ENCODE assay signal across 21 cellular contexts in the genomic region with DNA sequence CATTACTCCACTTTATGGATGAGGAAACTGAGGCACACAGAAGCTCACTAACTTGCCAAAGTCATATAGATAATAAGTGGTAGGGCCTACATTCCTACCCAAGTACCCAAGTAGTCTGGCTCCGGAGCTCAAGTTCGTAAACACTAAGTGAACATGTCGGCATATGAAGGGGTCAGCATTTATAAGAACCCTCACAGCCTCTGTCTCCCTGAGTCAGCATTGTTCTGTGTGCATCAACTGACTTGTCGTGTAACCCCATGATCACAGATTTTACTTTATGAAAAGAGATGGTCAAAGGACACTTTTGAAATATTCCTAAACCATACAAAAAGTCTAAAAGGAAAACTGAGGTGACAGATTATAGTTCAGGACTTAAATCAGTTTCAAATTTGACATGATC.
DNase-seq lines count a peak whose midpoint lies in the region; ATAC-seq, FAIRE-seq and TF ChIP-seq lines count a peak whose summit lies in the region.
"Had no signal": no experiment of that assay in that cellular context is flagged by ENCODE, and none has a peak within 500 bp of the region (broad histone marks: within the 10 kb centered on the region; RNA-seq: fewer than 3 reads in every experiment).

No MANE protein-coding gene starts in this region.

- no peaks in the 10 kb centered on the region for H3K4me1 ChIP-seq in HepG2 (ENCODE audit: insufficient read depth, low read length)
- no peaks in the 10 kb centered on the region for H3K4me1 ChIP-seq in right lobe of liver
- no peaks in the 10 kb centered on the region for H3K4me1 ChIP-seq in psoas muscle

- no peaks in the 10 kb centered on the region for H3K9me3 Mint-ChIP-seq in nephron
- H3K9me3 Mint-ChIP-seq: CD8-positive, alpha-beta memory T cell had no signal

- TF ChIP-seq POLR2A in HepG2 (IDR thresholded peaks at IDR 0.05; ENCODE audit: insufficient read depth in 1 of 2, low read depth in 2 of 2, low read length in 2 of 2), result no peak
- TF ChIP-seq POLR2A in right lobe of liver (IDR thresholded peaks at IDR 0.05), result no peak

- BruUV-seq in HepG2 (replicated peaks; lab: Mats Ljungman, UMichigan), result no TSS peak

- no peak overlapping the region for H3K9ac ChIP-seq in HepG2 (ENCODE audit: insufficient read depth, low read depth, low read length)

- intact Hi-C loops in HepG2 (cut with micrococcal nuclease; ENCODE audit: unreplicated experiment) (no loop called here), right lobe of liver (cut with DNase I) (no loop called here), dorsolateral prefrontal cortex (cut with DNase I) (loop anchor here in 1 of 2 donors (5.0 to 10.0 kb wide), 2 partner anchors 40 to 512 kb away; no protein-coding TSS in a partner anchor), psoas muscle (cut with DNase I) (no loop called here)

- H3K27ac Mint-ChIP-seq in nephron, result peak overlapping the region; percentile 84 to 98 (median 98)
- H3K27ac Mint-ChIP-seq: CD8-positive, alpha-beta memory T cell had no signal

- no peak overlapping the region for H2AFZ ChIP-seq in HepG2 (ENCODE audit: low read length)

- no peak for TF ChIP-seq RAD21 in HepG2 (CRISPR knock-in tag; IDR thresholded peaks at IDR 0.05)

- DNase-seq in HepG2 (ENCODE audit: low spot score), result no peak
- no peak for DNase-seq in right lobe of liver
- DNase-seq in dorsolateral prefrontal cortex, result no peak
- DNase-seq in Ammon's horn (ENCODE audit: low spot score), result no peak
- DNase-seq in psoas muscle, result no peak
- no peak for DNase-seq in amygdala (lab: John Stamatoyannopoulos, UW)
- DNase-seq: AML-193; Calu3; CD8-positive, alpha-beta memory T cell; DMS153; MG63; NCI-H1048; NCI-H1417 treated with DMSO at 0.1 percent for 48 hours; NCI-H187 treated with DMSO at 0.1 percent for 48 hours; SIG-M5 had no signal

- no peak for TF ChIP-seq CTCF in HepG2 (CRISPR knock-in tag; IDR thresholded peaks at IDR 0.05)
- no peak for TF ChIP-seq CTCF in right lobe of liver (IDR thresholded peaks at IDR 0.05)
- no peak for TF ChIP-seq CTCF in dorsolateral prefrontal cortex (IDR thresholded peaks at IDR 0.05 in 54 of 56, conservative IDR thresholded peaks at IDR 0.05 in 2 of 56; ENCODE audit: low read depth in 1 of 56, partially characterized antibody in 56 of 56)
- TF ChIP-seq CTCF in nephron (IDR thresholded peaks at IDR 0.05; ENCODE audit: unreplicated experiment in 3 of 3), result no peak
- no peak for TF ChIP-seq CTCF in psoas muscle (IDR thresholded peaks at IDR 0.05)

- H3K4me1 Mint-ChIP-seq in nephron, result peaks cover 67% of the 10 kb centered on the region
- H3K4me1 Mint-ChIP-seq: CD8-positive, alpha-beta memory T cell had no signal

- no peaks in the 10 kb centered on the region for H4K20me1 ChIP-seq in HepG2 (ENCODE audit: insufficient read depth, low read length)

- no peaks in the 10 kb centered on the region for H3K79me2 ChIP-seq in HepG2 (ENCODE audit: insufficient read depth, low read length)

- H3K27ac ChIP-seq in HepG2 (ENCODE audit: extremely low read length, insufficient read depth, low read length) (no peak overlapping the region), right lobe of liver (no peak overlapping the region), dorsolateral prefrontal cortex (peak overlapping the region in 48 of 59 donors; percentile 3 to 89 (median 75)), psoas muscle (no peak overlapping the region)
- H3K27ac ChIP-seq: 22Rv1, C4-2B had no signal

- in situ Hi-C loops in HepG2 (cut with HindIII; ENCODE audit: extremely low pct_ligation_motif_present, low pct_unique_long_range_greater_than_20kb), result no loop called here

- no peak overlapping the region for H3K4me3 ChIP-seq in HepG2 (replicated peaks in 1 of 3; ENCODE audit: insufficient read depth in 1 of 3, low read depth in 2 of 3, low read length in 3 of 3)
- no peak overlapping the region for H3K4me3 ChIP-seq in right lobe of liver
- H3K4me3 ChIP-seq in dorsolateral prefrontal cortex, result no peak overlapping the region
- no peak overlapping the region for H3K4me3 ChIP-seq in psoas muscle
- H3K4me3 ChIP-seq: MG63 had no signal

- ATAC-seq in HepG2 (no peak), right lobe of liver (no peak), GM21717 (IDR thresholded peaks at IDR 0.05; ENCODE audit: unreplicated experiment) (no peak), psoas muscle (no peak)
- ATAC-seq: Panc1 had no signal

- WGBS in HepG2 (ENCODE audit: low lambda C conversion rate), result 50% methylated on average over 4 of the region's 4 CpGs
- WGBS in right lobe of liver (ENCODE audit: insufficient coverage, low coverage, low lambda C conversion rate, missing lambda C conversion rate), result 79% methylated on average over 4 of the region's 4 CpGs
- 95 to 97% (median 97%) methylated on average over 4 of the region's 4 CpGs for whole genome bisulfite sequencing in psoas muscle, 3 donors

- CTCF ChIA-PET in HepG2 (lab: Yijun Ruan, JAX; ENCODE audit: low intra/inter-chr PET ratio, low total read pairs), result no interaction called here

- no peak for FAIRE-seq in HepG2 (lab: Jason Lieb, UNC)
- FAIRE-seq: GM18507 had no signal

- H3K27me3 ChIP-seq in HepG2 (ENCODE audit: control insufficient read depth in 1 of 2, insufficient read depth in 2 of 2, low read length in 2 of 2) (no peaks in the 10 kb centered on the region), right lobe of liver (no peaks in the 10 kb centered on the region), dorsolateral prefrontal cortex (no peaks in the 10 kb centered on the region), psoas muscle (ENCODE audit: insufficient read depth in 3 of 3, low read length in 2 of 3) (no peaks in the 10 kb centered on the region)
- H3K27me3 ChIP-seq: MG63 had no signal

- TF ChIP-seq EP300 in HepG2 (IDR thresholded peaks at IDR 0.05; ENCODE audit: low read depth in 2 of 2, low read length in 2 of 2) (no peak), HepG2 (CRISPR knock-in tag; IDR thresholded peaks at IDR 0.05; ENCODE audit: borderline replicate concordance) (no peak)

- no peaks in the 10 kb centered on the region for H3K36me3 Mint-ChIP-seq in nephron (ENCODE audit: low read depth)
- H3K36me3 Mint-ChIP-seq: CD8-positive, alpha-beta memory T cell had no signal

- H3K9me3 ChIP-seq in HepG2 (ENCODE audit: low read length), result no peaks in the 10 kb centered on the region
- H3K9me3 ChIP-seq in right lobe of liver, result no peaks in the 10 kb centered on the region
- no peaks in the 10 kb centered on the region for H3K9me3 ChIP-seq in psoas muscle
- H3K9me3 ChIP-seq: MG63 had no signal

- POLR2A ChIA-PET in HepG2 (lab: Yijun Ruan, JAX), result no interaction called here

- no peak overlapping the region for H3K4me2 ChIP-seq in HepG2 (ENCODE audit: low read depth, low read length)

- H3K36me3 ChIP-seq in HepG2 (replicated peaks in 1 of 2; ENCODE audit: control insufficient read depth in 1 of 2, insufficient read depth in 2 of 2, low read length in 2 of 2), result no peaks in the 10 kb centered on the region
- H3K36me3 ChIP-seq in right lobe of liver, result no peaks in the 10 kb centered on the region
- no peaks in the 10 kb centered on the region for H3K36me3 ChIP-seq in psoas muscle (ENCODE audit: insufficient read depth in 1 of 2, low read depth in 1 of 2)
- H3K36me3 ChIP-seq: MG63 had no signal

- H3K4me3 Mint-ChIP-seq in nephron, result no peak overlapping the region
- H3K4me3 Mint-ChIP-seq: CD8-positive, alpha-beta memory T cell had no signal

- H3K27me3 Mint-ChIP-seq in nephron (ENCODE audit: low read depth), result no peaks in the 10 kb centered on the region

TF ChIP-seq in HepG2, 621 proteins besides CTCF, POLR2A, EP300 and RAD21:
- TF ChIP-seq CHD2 (IDR thresholded peaks at IDR 0.05; ENCODE audit: low read depth, low read length), result no peak
- peak; percentile 75 for TF ChIP-seq MAFF (IDR thresholded peaks at IDR 0.05; ENCODE audit: low read depth, low read length)
- TF ChIP-seq, protein P1, sequence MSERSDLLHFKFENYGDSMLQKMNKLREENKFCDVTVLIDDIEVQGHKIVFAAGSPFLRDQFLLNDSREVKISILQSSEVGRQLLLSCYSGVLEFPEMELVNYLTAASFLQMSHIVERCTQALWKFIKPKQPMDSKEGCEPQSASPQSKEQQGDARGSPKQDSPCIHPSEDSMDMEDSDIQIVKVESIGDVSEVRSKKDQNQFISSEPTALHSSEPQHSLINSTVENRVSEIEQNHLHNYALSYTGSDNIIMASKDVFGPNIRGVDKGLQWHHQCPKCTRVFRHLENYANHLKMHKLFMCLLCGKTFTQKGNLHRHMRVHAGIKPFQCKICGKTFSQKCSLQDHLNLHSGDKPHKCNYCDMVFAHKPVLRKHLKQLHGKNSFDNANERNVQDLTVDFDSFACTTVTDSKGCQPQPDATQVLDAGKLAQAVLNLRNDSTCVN (CRISPR knock-in tag; IDR thresholded peaks at IDR 0.05; ENCODE audit: borderline replicate concordance), result no peak
- no peak for TF ChIP-seq CENPT (CRISPR knock-in tag; IDR thresholded peaks at IDR 0.05; ENCODE audit: low read depth)
- TF ChIP-seq NCOR1 (IDR thresholded peaks at IDR 0.05; ENCODE audit: borderline replicate concordance, low read length), result no peak
- no peak for TF ChIP-seq HMGA1 (CRISPR knock-in tag; conservative IDR thresholded peaks at IDR 0.05)
- TF ChIP-seq MAFK (conservative IDR thresholded peaks at IDR 0.05 in 1 of 2, IDR thresholded peaks at IDR 0.05 in 1 of 2; ENCODE audit: low read length in 2 of 2), result peak; percentile 52 to 85; a peak in 3 of 4 replicates
- TF ChIP-seq FOXK2 (IDR thresholded peaks at IDR 0.05), result no peak
- TF ChIP-seq THYN1 (CRISPR knock-in tag; IDR thresholded peaks at IDR 0.05; ENCODE audit: borderline replicate concordance, low read depth), result no peak
- no peak for TF ChIP-seq ZNF12 (CRISPR knock-in tag; IDR thresholded peaks at IDR 0.05)

Comparison
In these comparisons a context has a peak if more than half of its experiments do, and no peak if none do; other contexts are left out.
1. H3K27ac ChIP-seq: peak in dorsolateral prefrontal cortex (48 of 59); none in HepG2 (single experiment), right lobe of liver (0 of 3) and psoas muscle (single experiment).